In the genomic region with DNA sequence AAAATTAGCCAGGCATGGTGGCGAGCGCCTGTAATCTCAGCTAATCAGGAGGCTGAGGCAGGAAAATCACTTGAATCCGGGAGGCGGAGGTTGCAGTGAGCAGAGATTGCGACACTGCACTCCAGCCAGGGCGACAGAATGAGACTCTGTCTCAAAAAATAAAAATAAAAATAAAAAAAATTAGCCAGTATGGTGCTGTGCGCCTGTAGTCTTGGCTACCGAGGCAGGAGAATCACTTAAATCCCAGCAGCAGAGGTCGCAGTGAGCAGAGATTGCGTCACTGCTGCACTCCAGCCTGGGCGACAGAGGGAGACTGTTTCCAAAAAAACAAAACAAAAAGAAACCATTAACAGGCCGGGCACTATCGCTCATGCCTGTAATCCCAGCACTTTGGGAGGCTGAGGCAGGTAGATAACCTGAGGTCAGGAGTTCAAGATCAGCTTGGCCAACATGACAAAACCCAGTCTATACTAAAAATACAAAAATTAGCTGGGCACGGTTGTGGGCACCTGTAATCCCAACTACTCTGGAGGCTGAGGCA, we compare ENCODE assay signal across 1 cellular context.
TF ChIP-seq lines count a peak whose summit lies in the region.
"Not testable (repeated sequence)": the region's sequence is repeated elsewhere in the genome, so short reads cannot be mapped to it uniquely, and the experiment has no call there.

No MANE protein-coding gene starts in this region.

TF ChIP-seq in HepG2, 621 proteins besides CTCF, POLR2A, EP300 and RAD21 (continued from another document and continues in another):
- TF ChIP-seq HIVEP1 (CRISPR knock-in tag; IDR thresholded peaks at IDR 0.05) = 0 out of 2 replicates have a peak, but pooled peaks have one; percentile 15
- TF ChIP-seq ZSCAN12 (CRISPR knock-in tag; IDR thresholded peaks at IDR 0.05) = 0 out of 2 replicates have a peak, but pooled peaks have one; percentile 23
- 0 out of 2 replicates have a peak, but pooled peaks have one; percentile 73 for TF ChIP-seq ARID2 (CRISPR knock-in tag; IDR thresholded peaks at IDR 0.05; ENCODE audit: borderline replicate concordance)
- peak; percentile 74 for TF ChIP-seq SPEN (CRISPR knock-in tag; IDR thresholded peaks at IDR 0.05; ENCODE audit: low read depth)
- TF ChIP-seq ISL2 (CRISPR knock-in tag; IDR thresholded peaks at IDR 0.05) = peak; percentile 53; the same call in 1 of the 2 replicates
- peak; percentile 79; the same call in 1 of the 2 replicates for TF ChIP-seq ZNF512B (CRISPR knock-in tag; IDR thresholded peaks at IDR 0.05; ENCODE audit: borderline replicate concordance)
- peak; percentile 76; the same call in 1 of the 2 replicates for TF ChIP-seq HMG20B (CRISPR knock-in tag; conservative IDR thresholded peaks at IDR 0.05)
- 0 out of 2 replicates have a peak, but pooled peaks have one; percentile 56 for TF ChIP-seq NKX3-1 (CRISPR knock-in tag; IDR thresholded peaks at IDR 0.05)
- peak; percentile 42; the same call in 1 of the 2 replicates for TF ChIP-seq ZBTB20 (CRISPR knock-in tag; IDR thresholded peaks at IDR 0.05; ENCODE audit: borderline replicate concordance, low read depth)
- TF ChIP-seq, protein P1, sequence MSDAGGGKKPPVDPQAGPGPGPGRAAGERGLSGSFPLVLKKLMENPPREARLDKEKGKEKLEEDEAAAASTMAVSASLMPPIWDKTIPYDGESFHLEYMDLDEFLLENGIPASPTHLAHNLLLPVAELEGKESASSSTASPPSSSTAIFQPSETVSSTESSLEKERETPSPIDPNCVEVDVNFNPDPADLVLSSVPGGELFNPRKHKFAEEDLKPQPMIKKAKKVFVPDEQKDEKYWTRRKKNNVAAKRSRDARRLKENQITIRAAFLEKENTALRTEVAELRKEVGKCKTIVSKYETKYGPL (CRISPR knock-in tag; IDR thresholded peaks at IDR 0.05) = peak; percentile 59; the same call in 1 of the 2 replicates
- peak; percentile 84; the same call in 1 of the 2 replicates for TF ChIP-seq TOE1 (CRISPR knock-in tag; IDR thresholded peaks at IDR 0.05)
- peak; percentile 75 for TF ChIP-seq PATZ1 (CRISPR knock-in tag; IDR thresholded peaks at IDR 0.05)
- peak; percentile 72 for TF ChIP-seq HDAC2 (CRISPR knock-in tag; IDR thresholded peaks at IDR 0.05)
- peak; percentile 63; the same call in 1 of the 2 replicates for TF ChIP-seq RARA (CRISPR knock-in tag; IDR thresholded peaks at IDR 0.05)
- TF ChIP-seq BCL6 (CRISPR knock-in tag; IDR thresholded peaks at IDR 0.05) = peak; percentile 59
- TF ChIP-seq ZBTB7B (CRISPR knock-in tag; IDR thresholded peaks at IDR 0.05) = 0 out of 2 replicates have a peak, but pooled peaks have one; percentile 54
- peak; percentile 77; the same call in 1 of the 2 replicates for TF ChIP-seq ZNF788 (CRISPR knock-in tag; IDR thresholded peaks at IDR 0.05; ENCODE audit: borderline replicate concordance)
- peak; percentile 88 for TF ChIP-seq HOXA5 (CRISPR knock-in tag; IDR thresholded peaks at IDR 0.05)
- TF ChIP-seq, protein P2, sequence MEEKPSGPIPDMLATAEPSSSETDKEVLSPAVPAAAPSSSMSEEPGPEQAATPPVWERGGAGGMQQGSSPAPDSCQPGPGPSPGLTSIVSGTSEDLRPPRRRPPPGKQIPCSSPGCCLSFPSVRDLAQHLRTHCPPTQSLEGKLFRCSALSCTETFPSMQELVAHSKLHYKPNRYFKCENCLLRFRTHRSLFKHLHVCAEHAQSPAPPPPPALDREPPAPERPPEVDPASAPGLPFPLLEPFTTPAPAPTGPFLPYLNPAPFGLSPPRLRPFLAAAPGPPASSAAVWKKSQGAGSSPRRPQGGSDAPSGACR (CRISPR knock-in tag; IDR thresholded peaks at IDR 0.05) = 0 out of 2 replicates have a peak, but pooled peaks have one; percentile 50
- peak; percentile 84; the same call in 1 of the 2 replicates for TF ChIP-seq TSC22D2 (CRISPR knock-in tag; IDR thresholded peaks at IDR 0.05; ENCODE audit: borderline replicate concordance)
- TF ChIP-seq NR2C2 (CRISPR knock-in tag; IDR thresholded peaks at IDR 0.05; ENCODE audit: borderline replicate concordance) = peak; percentile 68
- TF ChIP-seq HDAC1 (CRISPR knock-in tag; IDR thresholded peaks at IDR 0.05) = peak; percentile 12; the same call in 1 of the 2 replicates
- TF ChIP-seq PITX1 (CRISPR knock-in tag; IDR thresholded peaks at IDR 0.05) = peak; percentile 69; the same call in 1 of the 2 replicates
- TF ChIP-seq NR2F6 (IDR thresholded peaks at IDR 0.05) = peak; percentile 33; the same call in 1 of the 2 replicates
- TF ChIP-seq NR2F6 (CRISPR knock-in tag; IDR thresholded peaks at IDR 0.05) = peak; percentile 73; the same call in 1 of the 2 replicates
- peak; percentile 58; the same call in 1 of the 2 replicates for TF ChIP-seq RCOR2 (CRISPR knock-in tag; IDR thresholded peaks at IDR 0.05)
- peak; percentile 55; the same call in 1 of the 2 replicates for TF ChIP-seq PAX8 (CRISPR knock-in tag; IDR thresholded peaks at IDR 0.05; ENCODE audit: borderline replicate concordance)
- peak; percentile 55 for TF ChIP-seq ZSCAN25 (CRISPR knock-in tag; IDR thresholded peaks at IDR 0.05)
- TF ChIP-seq SP1 (IDR thresholded peaks at IDR 0.05) = not testable (repeated sequence)
- peak; percentile 53; the same call in 1 of the 2 replicates for TF ChIP-seq SP1 (CRISPR knock-in tag; IDR thresholded peaks at IDR 0.05)
- TF ChIP-seq CEBPB (IDR thresholded peaks at IDR 0.05; ENCODE audit: borderline replicate concordance, low read depth, low read length) = peak; percentile 99
- TF ChIP-seq ATF6 (CRISPR knock-in tag; conservative IDR thresholded peaks at IDR 0.05) = peak; percentile 84; the same call in 1 of the 2 replicates
- peak; percentile 59 for TF ChIP-seq DRAP1 (CRISPR knock-in tag; IDR thresholded peaks at IDR 0.05)
- peak; percentile 56; the same call in 1 of the 2 replicates for TF ChIP-seq YEATS4 (CRISPR knock-in tag; IDR thresholded peaks at IDR 0.05; ENCODE audit: borderline replicate concordance)
- TF ChIP-seq KLF6 (CRISPR knock-in tag; IDR thresholded peaks at IDR 0.05) = 0 out of 2 replicates have a peak, but pooled peaks have one; percentile 47
- TF ChIP-seq SMAD1 (CRISPR knock-in tag; IDR thresholded peaks at IDR 0.05; ENCODE audit: borderline replicate concordance, low read depth) = peak; percentile 78; the same call in 1 of the 2 replicates
- peak; percentile 57 for TF ChIP-seq PHF5A (CRISPR knock-in tag; IDR thresholded peaks at IDR 0.05; ENCODE audit: low read depth, unreplicated experiment)
- TF ChIP-seq, protein P3, sequence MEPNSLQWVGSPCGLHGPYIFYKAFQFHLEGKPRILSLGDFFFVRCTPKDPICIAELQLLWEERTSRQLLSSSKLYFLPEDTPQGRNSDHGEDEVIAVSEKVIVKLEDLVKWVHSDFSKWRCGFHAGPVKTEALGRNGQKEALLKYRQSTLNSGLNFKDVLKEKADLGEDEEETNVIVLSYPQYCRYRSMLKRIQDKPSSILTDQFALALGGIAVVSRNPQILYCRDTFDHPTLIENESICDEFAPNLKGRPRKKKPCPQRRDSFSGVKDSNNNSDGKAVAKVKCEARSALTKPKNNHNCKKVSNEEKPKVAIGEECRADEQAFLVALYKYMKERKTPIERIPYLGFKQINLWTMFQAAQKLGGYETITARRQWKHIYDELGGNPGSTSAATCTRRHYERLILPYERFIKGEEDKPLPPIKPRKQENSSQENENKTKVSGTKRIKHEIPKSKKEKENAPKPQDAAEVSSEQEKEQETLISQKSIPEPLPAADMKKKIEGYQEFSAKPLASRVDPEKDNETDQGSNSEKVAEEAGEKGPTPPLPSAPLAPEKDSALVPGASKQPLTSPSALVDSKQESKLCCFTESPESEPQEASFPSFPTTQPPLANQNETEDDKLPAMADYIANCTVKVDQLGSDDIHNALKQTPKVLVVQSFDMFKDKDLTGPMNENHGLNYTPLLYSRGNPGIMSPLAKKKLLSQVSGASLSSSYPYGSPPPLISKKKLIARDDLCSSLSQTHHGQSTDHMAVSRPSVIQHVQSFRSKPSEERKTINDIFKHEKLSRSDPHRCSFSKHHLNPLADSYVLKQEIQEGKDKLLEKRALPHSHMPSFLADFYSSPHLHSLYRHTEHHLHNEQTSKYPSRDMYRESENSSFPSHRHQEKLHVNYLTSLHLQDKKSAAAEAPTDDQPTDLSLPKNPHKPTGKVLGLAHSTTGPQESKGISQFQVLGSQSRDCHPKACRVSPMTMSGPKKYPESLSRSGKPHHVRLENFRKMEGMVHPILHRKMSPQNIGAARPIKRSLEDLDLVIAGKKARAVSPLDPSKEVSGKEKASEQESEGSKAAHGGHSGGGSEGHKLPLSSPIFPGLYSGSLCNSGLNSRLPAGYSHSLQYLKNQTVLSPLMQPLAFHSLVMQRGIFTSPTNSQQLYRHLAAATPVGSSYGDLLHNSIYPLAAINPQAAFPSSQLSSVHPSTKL (CRISPR knock-in tag; IDR thresholded peaks at IDR 0.05) = peak; percentile 78
- TF ChIP-seq ETV6 (CRISPR knock-in tag; conservative IDR thresholded peaks at IDR 0.05) = 0 out of 2 replicates have a peak, but pooled peaks have one; percentile 47
- peak; percentile 83; the same call in 1 of the 2 replicates for TF ChIP-seq ZNF101 (CRISPR knock-in tag; IDR thresholded peaks at IDR 0.05; ENCODE audit: borderline replicate concordance, low read depth)
- peak; percentile 84 for TF ChIP-seq ZNF331 (CRISPR knock-in tag; IDR thresholded peaks at IDR 0.05)
- TF ChIP-seq ATF4 (CRISPR knock-in tag; IDR thresholded peaks at IDR 0.05) = peak in 1 of 2 experiments; percentile 95; a peak in 2 of 4 replicates
- TF ChIP-seq FOXK1 (CRISPR knock-in tag; IDR thresholded peaks at IDR 0.05; ENCODE audit: borderline replicate concordance, low read depth) = peak; percentile 82
- peak; percentile 58; the same call in 1 of the 2 replicates for TF ChIP-seq ZSCAN22 (CRISPR knock-in tag; IDR thresholded peaks at IDR 0.05)
- TF ChIP-seq KAT8 (CRISPR knock-in tag; IDR thresholded peaks at IDR 0.05) = peak; percentile 82
